In genomic region chr10:70738425-70739121, GRCh38 we compare ENCODE assay signal across 16 cellular contexts. TPM values are rescaled to one million over a fixed set of nuclear protein-coding genes. Genes with fewer than 3 reads are reported as not detected.
DNase-seq lines count a peak whose midpoint lies in the region; ATAC-seq and TF ChIP-seq lines count a peak whose summit lies in the region.
"Had no signal": no experiment of that assay in that cellular context is flagged by ENCODE, and none has a peak within 500 bp of the region (broad histone marks: within the 10 kb centered on the region; RNA-seq: fewer than 3 reads in every experiment).

No MANE protein-coding gene starts in this region.

- H3K27ac Mint-ChIP-seq in activated CD8-positive, alpha-beta T cell treated with anti-CD3 and anti-CD28 coated beads for 36 hours: no peak overlapping the region
- no peak overlapping the region for H3K27ac Mint-ChIP-seq in activated CD8-positive, alpha-beta T cell treated with anti-CD3 and anti-CD28 coated beads, Interleukin-2, amount 10 ng/mL, durations not matched to agents 7 days and 5 days
- no peak overlapping the region for H3K27ac Mint-ChIP-seq in stimulated activated effector memory CD8-positive, alpha-beta T cell treated with anti-CD3 and anti-CD28 coated beads, Interleukin-12 subunit alpha, Interleukin-12 subunit beta, amount 100 ng/mL, for 72 hours
- H3K27ac Mint-ChIP-seq: activated CD4-positive, alpha-beta memory T cell treated with anti-CD3 and anti-CD28 coated beads for 36 hours; activated T-cell treated with anti-CD3 and anti-CD28 coated beads, Interleukin-2, amount 50 U/mL, for 72 hours had no signal

- H3K4me1 ChIP-seq in Peyer's patch (peaks cover 0 to 64% (median 6%) of the 10 kb centered on the region in 4 donors), sigmoid colon (peaks cover 0 to 36% (median 33%) of the 10 kb centered on the region in 4 donors)

- H3K4me1 Mint-ChIP-seq in activated CD8-positive, alpha-beta T cell treated with anti-CD3 and anti-CD28 coated beads for 36 hours (ENCODE audit: low read depth): peaks cover 10% of the 10 kb centered on the region
- peaks cover 23% of the 10 kb centered on the region for H3K4me1 Mint-ChIP-seq in activated CD8-positive, alpha-beta T cell treated with anti-CD3 and anti-CD28 coated beads, Interleukin-2, amount 10 ng/mL, durations not matched to agents 7 days and 5 days (ENCODE audit: low read depth)
- H3K4me1 Mint-ChIP-seq in stimulated activated effector memory CD8-positive, alpha-beta T cell treated with anti-CD3 and anti-CD28 coated beads, Interleukin-12 subunit alpha, Interleukin-12 subunit beta, amount 100 ng/mL, for 72 hours: peaks cover 11% of the 10 kb centered on the region

- H3K27ac ChIP-seq in Peyer's patch (peak overlapping the region in 2 of 4 donors; percentile 82 to 95), sigmoid colon (no peak overlapping the region)
- H3K27ac ChIP-seq: upper lobe of right lung had no signal

- CTCF ChIA-PET in activated CD8-positive, alpha-beta T cell treated with anti-CD3 and anti-CD28 coated beads for 36 hours (lab: Charles Lee): interaction anchor here (1.0 kb wide), 1 partner anchor 20 kb away, joined by 5 read pairs; no protein-coding TSS in a partner anchor
- CTCF ChIA-PET in activated CD8-positive, alpha-beta T cell treated with anti-CD3 and anti-CD28 coated beads, Interleukin-2, amount 10 ng/mL, durations not matched to agents 7 days and 5 days (lab: Charles Lee): interaction anchor here (1.1 to 3.5 kb wide), 5 partner anchors 16 to 180 kb away, joined by 3 to 15 read pairs (median 6); no protein-coding TSS in a partner anchor

- H3K27me3 ChIP-seq in Peyer's patch (no peaks in the 10 kb centered on the region), sigmoid colon (peaks cover 0 to 11% (median 0%) of the 10 kb centered on the region in 3 donors)
- H3K27me3 ChIP-seq: upper lobe of right lung had no signal

- TF ChIP-seq POLR2A in Peyer's patch (IDR thresholded peaks at IDR 0.05): no peak
- no peak for TF ChIP-seq POLR2A in sigmoid colon (IDR thresholded peaks at IDR 0.05)

- H3K36me3 ChIP-seq in Peyer's patch (no peaks in the 10 kb centered on the region), sigmoid colon (no peaks in the 10 kb centered on the region)
- H3K36me3 ChIP-seq: upper lobe of right lung had no signal

- H3K36me3 Mint-ChIP-seq in activated CD8-positive, alpha-beta T cell treated with anti-CD3 and anti-CD28 coated beads for 36 hours (ENCODE audit: low read depth): no peaks in the 10 kb centered on the region
- no peaks in the 10 kb centered on the region for H3K36me3 Mint-ChIP-seq in activated CD8-positive, alpha-beta T cell treated with anti-CD3 and anti-CD28 coated beads, Interleukin-2, amount 10 ng/mL, durations not matched to agents 7 days and 5 days (ENCODE audit: low read depth)
- no peaks in the 10 kb centered on the region for H3K36me3 Mint-ChIP-seq in stimulated activated effector memory CD8-positive, alpha-beta T cell treated with anti-CD3 and anti-CD28 coated beads, Interleukin-12 subunit alpha, Interleukin-12 subunit beta, amount 100 ng/mL, for 72 hours
- H3K36me3 Mint-ChIP-seq: activated CD4-positive, alpha-beta memory T cell treated with anti-CD3 and anti-CD28 coated beads for 36 hours had no signal

- TF ChIP-seq CTCF in activated CD8-positive, alpha-beta T cell treated with anti-CD3 and anti-CD28 coated beads for 36 hours (IDR thresholded peaks at IDR 0.05): no peak
- peak in 4 of 6 experiments; percentile 34 to 77 (median 74) for TF ChIP-seq CTCF in Peyer's patch (IDR thresholded peaks at IDR 0.05)
- TF ChIP-seq CTCF in sigmoid colon (IDR thresholded peaks at IDR 0.05): no peak

- DNase-seq in activated CD8-positive, alpha-beta T cell treated with anti-CD3 and anti-CD28 coated beads for 36 hours: no peak
- no peak for DNase-seq in activated CD8-positive, alpha-beta T cell treated with anti-CD3 and anti-CD28 coated beads, Interleukin-2, amount 10 ng/mL, durations not matched to agents 7 days and 5 days
- DNase-seq in Peyer's patch: peak in 1 of 3 donors; percentile 58
- peak; percentile 27 for DNase-seq in hepatic stellate cell (ENCODE audit: low spot score)
- DNase-seq in stimulated activated effector memory CD8-positive, alpha-beta T cell treated with anti-CD3 and anti-CD28 coated beads, Interleukin-12 subunit alpha, Interleukin-12 subunit beta, amount 100 ng/mL, for 72 hours (ENCODE audit: low spot score in 2 of 2): no peak
- DNase-seq in sigmoid colon: no peak
- DNase-seq in NCI-H1417 (lab: John Stamatoyannopoulos, UW): no peak
- DNase-seq: activated CD4-positive, alpha-beta memory T cell treated with anti-CD3 and anti-CD28 coated beads for 36 hours; activated T-cell treated with anti-CD3 and anti-CD28 coated beads, Interleukin-2, amount 50 U/mL, for 72 hours; NCI-H1694 treated with DMSO at 0.1 percent for 48 hours; upper lobe of right lung had no signal

- WGBS in sigmoid colon, 2 donors: 76 to 83% methylated on average over 14 of the region's 14 CpGs

- POLR2A ChIA-PET in activated CD8-positive, alpha-beta T cell treated with anti-CD3 and anti-CD28 coated beads for 36 hours (lab: Charles Lee): interaction anchor here (2.1 kb wide), 1 partner anchor 180 kb away, joined by 7 read pairs; no protein-coding TSS in a partner anchor
- POLR2A ChIA-PET in activated CD8-positive, alpha-beta T cell treated with anti-CD3 and anti-CD28 coated beads, Interleukin-2, amount 10 ng/mL, durations not matched to agents 7 days and 5 days (lab: Charles Lee): interaction anchor here (0.7 kb wide), 1 partner anchor 179 kb away, joined by 4 read pairs; no protein-coding TSS in a partner anchor

- H3K4me3 Mint-ChIP-seq in activated CD8-positive, alpha-beta T cell treated with anti-CD3 and anti-CD28 coated beads for 36 hours: no peak overlapping the region
- H3K4me3 Mint-ChIP-seq in activated CD8-positive, alpha-beta T cell treated with anti-CD3 and anti-CD28 coated beads, Interleukin-2, amount 10 ng/mL, durations not matched to agents 7 days and 5 days: no peak overlapping the region
- H3K4me3 Mint-ChIP-seq in stimulated activated effector memory CD8-positive, alpha-beta T cell treated with anti-CD3 and anti-CD28 coated beads, Interleukin-12 subunit alpha, Interleukin-12 subunit beta, amount 100 ng/mL, for 72 hours: no peak overlapping the region
- H3K4me3 Mint-ChIP-seq: activated CD4-positive, alpha-beta memory T cell treated with anti-CD3 and anti-CD28 coated beads for 36 hours; activated T-cell treated with anti-CD3 and anti-CD28 coated beads, Interleukin-2, amount 50 U/mL, for 72 hours; central memory CD8-positive, alpha-beta T cell had no signal

- H3K9me3 ChIP-seq in Peyer's patch (no peaks in the 10 kb centered on the region), sigmoid colon (no peaks in the 10 kb centered on the region)
- H3K9me3 ChIP-seq: upper lobe of right lung had no signal

- no peaks in the 10 kb centered on the region for H3K9me3 Mint-ChIP-seq in activated CD8-positive, alpha-beta T cell treated with anti-CD3 and anti-CD28 coated beads for 36 hours
- H3K9me3 Mint-ChIP-seq in activated CD8-positive, alpha-beta T cell treated with anti-CD3 and anti-CD28 coated beads, Interleukin-2, amount 10 ng/mL, durations not matched to agents 7 days and 5 days (ENCODE audit: insufficient read depth): no peaks in the 10 kb centered on the region
- no peaks in the 10 kb centered on the region for H3K9me3 Mint-ChIP-seq in stimulated activated effector memory CD8-positive, alpha-beta T cell treated with anti-CD3 and anti-CD28 coated beads, Interleukin-12 subunit alpha, Interleukin-12 subunit beta, amount 100 ng/mL, for 72 hours
- H3K9me3 Mint-ChIP-seq: activated CD4-positive, alpha-beta memory T cell treated with anti-CD3 and anti-CD28 coated beads for 36 hours; activated T-cell treated with anti-CD3 and anti-CD28 coated beads, Interleukin-2, amount 50 U/mL, for 72 hours; central memory CD8-positive, alpha-beta T cell had no signal

- H3K4me3 ChIP-seq in Peyer's patch (no peak overlapping the region), sigmoid colon (no peak overlapping the region)
- H3K4me3 ChIP-seq: upper lobe of right lung had no signal

- intact Hi-C loops in activated CD8-positive, alpha-beta T cell treated with anti-CD3 and anti-CD28 coated beads for 36 hours (cut with micrococcal nuclease): no loop called here
- intact Hi-C loops in sigmoid colon (cut with DNase I): no loop called here

- no peak for TF ChIP-seq EP300 in sigmoid colon (IDR thresholded peaks at IDR 0.05)

- peak; percentile 66 for ATAC-seq in activated CD8-positive, alpha-beta T cell treated with anti-CD3 and anti-CD28 coated beads for 36 hours
- no peak for ATAC-seq in activated CD8-positive, alpha-beta T cell treated with anti-CD3 and anti-CD28 coated beads, Interleukin-2, amount 10 ng/mL, durations not matched to agents 7 days and 5 days
- peak; percentile 42 for ATAC-seq in stimulated activated effector memory CD8-positive, alpha-beta T cell treated with anti-CD3 and anti-CD28 coated beads, Interleukin-12 subunit alpha, Interleukin-12 subunit beta, amount 100 ng/mL, for 72 hours
- ATAC-seq in GM18907 (IDR thresholded peaks at IDR 0.05; ENCODE audit: unreplicated experiment): no peak
- ATAC-seq: activated T-cell treated with anti-CD3 and anti-CD28 coated beads, Interleukin-2, amount 50 U/mL, for 72 hours; upper lobe of right lung had no signal

- no peaks in the 10 kb centered on the region for H3K27me3 Mint-ChIP-seq in activated CD8-positive, alpha-beta T cell treated with anti-CD3 and anti-CD28 coated beads for 36 hours
- H3K27me3 Mint-ChIP-seq in activated CD8-positive, alpha-beta T cell treated with anti-CD3 and anti-CD28 coated beads, Interleukin-2, amount 10 ng/mL, durations not matched to agents 7 days and 5 days (ENCODE audit: low read depth): no peaks in the 10 kb centered on the region
- H3K27me3 Mint-ChIP-seq: activated CD4-positive, alpha-beta memory T cell treated with anti-CD3 and anti-CD28 coated beads for 36 hours; central memory CD8-positive, alpha-beta T cell had no signal

RNA-seq across cellular contexts. Expression of gene TBATA, which starts 46.6 kb away (rescaled TPM):
- not detected for total RNA-seq in activated CD8-positive, alpha-beta T cell treated with anti-CD3 and anti-CD28 coated beads for 36 hours
- not detected for total RNA-seq in activated CD8-positive, alpha-beta T cell treated with anti-CD3 and anti-CD28 coated beads, Interleukin-2, amount 10 ng/mL, durations not matched to agents 7 days and 5 days
- not detected for total RNA-seq in Peyer's patch
- total RNA-seq in sigmoid colon: not detected
- polyA plus RNA-seq in sigmoid colon: not detected
- total RNA-seq: activated CD4-positive, alpha-beta memory T cell treated with anti-CD3 and anti-CD28 coated beads for 36 hours; activated T-cell treated with anti-CD3 and anti-CD28 coated beads, Interleukin-2, amount 50 U/mL, for 72 hours; glomerular endothelial cell; mesenteric fat pad; NCI-H460; upper lobe of right lung had no signal

Comparison
In these comparisons a context has a peak if more than half of its experiments do, and no peak if none do; other contexts are left out.
1. ATAC-seq: peak in activated CD8-positive, alpha-beta T cell treated with anti-CD3 and anti-CD28 coated beads for 36 hours (single experiment) and stimulated activated effector memory CD8-positive, alpha-beta T cell treated with anti-CD3 and anti-CD28 coated beads, Interleukin-12 subunit alpha, Interleukin-12 subunit beta, amount 100 ng/mL, for 72 hours (single experiment); none in activated CD8-positive, alpha-beta T cell treated with anti-CD3 and anti-CD28 coated beads, Interleukin-2, amount 10 ng/mL, durations not matched to agents 7 days and 5 days (single experiment) and GM18907 (single experiment).
2. CTCF ChIP-seq: peak in Peyer's patch (4 of 6); none in activated CD8-positive, alpha-beta T cell treated with anti-CD3 and anti-CD28 coated beads for 36 hours (single experiment) and sigmoid colon (0 of 4).